Comparison of ENCODE assay signal across 1 cellular context in genomic region chr6:79078057-79078969, GRCh38.
TF ChIP-seq lines count a peak whose summit lies in the region.

TSS of gene PHIP (minus strand) at chr6:79078254. CDS start at chr6:79078068, 186 bp downstream.

TF ChIP-seq in HepG2, 621 proteins besides CTCF, POLR2A, EP300 and RAD21 (continued from another document and continues in another):
- no peak for TF ChIP-seq ZNF414 (CRISPR knock-in tag; IDR thresholded peaks at IDR 0.05)
- TF ChIP-seq STAT5B (CRISPR knock-in tag; IDR thresholded peaks at IDR 0.05): peak; percentile 77; the same call in 1 of the 2 replicates
- no peak for TF ChIP-seq ZNF362 (CRISPR knock-in tag; IDR thresholded peaks at IDR 0.05; ENCODE audit: borderline replicate concordance)
- TF ChIP-seq MYNN (CRISPR knock-in tag; IDR thresholded peaks at IDR 0.05; ENCODE audit: low read depth): 0 out of 2 replicates have a peak, but pooled peaks have one; percentile 62
- no peak for TF ChIP-seq MIXL1 (CRISPR knock-in tag; IDR thresholded peaks at IDR 0.05)
- TF ChIP-seq ATF7-NPFF (CRISPR knock-in tag; IDR thresholded peaks at IDR 0.05; ENCODE audit: low read depth): peak; percentile 85
- TF ChIP-seq TRAFD1 (CRISPR knock-in tag; IDR thresholded peaks at IDR 0.05; ENCODE audit: borderline replicate concordance): no peak
- no peak for TF ChIP-seq EHMT2 (IDR thresholded peaks at IDR 0.05; ENCODE audit: borderline replicate concordance, low read depth, low read length)
- TF ChIP-seq KDM4B (CRISPR knock-in tag; IDR thresholded peaks at IDR 0.05): no peak; the same call in 1 of the 2 replicates
- TF ChIP-seq ZNF577 (CRISPR knock-in tag; IDR thresholded peaks at IDR 0.05; ENCODE audit: borderline replicate concordance, low read depth): no peak
- no peak; the same call in 1 of the 2 replicates for TF ChIP-seq PRMT3 (CRISPR knock-in tag; IDR thresholded peaks at IDR 0.05; ENCODE audit: borderline replicate concordance, low read depth)
- peak; percentile 71; the same call in 1 of the 2 replicates for TF ChIP-seq WIZ (CRISPR knock-in tag; IDR thresholded peaks at IDR 0.05)
- TF ChIP-seq ZNF550 (CRISPR knock-in tag; IDR thresholded peaks at IDR 0.05; ENCODE audit: borderline replicate concordance): no peak
- TF ChIP-seq DR1 (CRISPR knock-in tag; IDR thresholded peaks at IDR 0.05): peak; percentile 9; the same call in 1 of the 2 replicates
- TF ChIP-seq TP53 (CRISPR knock-in tag; conservative IDR thresholded peaks at IDR 0.05): no peak
- TF ChIP-seq ZNF737 (CRISPR knock-in tag; IDR thresholded peaks at IDR 0.05; ENCODE audit: borderline replicate concordance): no peak; the same call in 1 of the 2 replicates
- no peak for TF ChIP-seq CBX1 (IDR thresholded peaks at IDR 0.05; ENCODE audit: low read depth)
- TF ChIP-seq ZFP36L2 (CRISPR knock-in tag; IDR thresholded peaks at IDR 0.05): no peak
- peak; percentile 53; the same call in 1 of the 2 replicates for TF ChIP-seq HNRNPL (IDR thresholded peaks at IDR 0.05; ENCODE audit: low read depth, low read length)
- TF ChIP-seq ZNF567 (CRISPR knock-in tag; IDR thresholded peaks at IDR 0.05; ENCODE audit: borderline replicate concordance): no peak
- TF ChIP-seq HNRNPLL (IDR thresholded peaks at IDR 0.05; ENCODE audit: low read depth, low read length, poor library complexity, severe bottlenecking): peak; percentile 78
- TF ChIP-seq CENPBD1 (CRISPR knock-in tag; IDR thresholded peaks at IDR 0.05; ENCODE audit: borderline replicate concordance, low read depth): no peak
- peak; percentile 76 for TF ChIP-seq GABPB1 (CRISPR knock-in tag; IDR thresholded peaks at IDR 0.05)
- peak; percentile 89 for TF ChIP-seq UBTF (CRISPR knock-in tag; IDR thresholded peaks at IDR 0.05)
- TF ChIP-seq REXO4 (CRISPR knock-in tag; IDR thresholded peaks at IDR 0.05; ENCODE audit: borderline replicate concordance): no peak
- no peak for TF ChIP-seq ZNF296 (CRISPR knock-in tag; conservative IDR thresholded peaks at IDR 0.05)
- peak; percentile 42 for TF ChIP-seq ERF (CRISPR knock-in tag; IDR thresholded peaks at IDR 0.05)
- no peak for TF ChIP-seq NFE2L2 (IDR thresholded peaks at IDR 0.05; ENCODE audit: low read length)
- peak; percentile 96 for TF ChIP-seq ZGPAT (CRISPR knock-in tag; IDR thresholded peaks at IDR 0.05)
- TF ChIP-seq MTERF4 (CRISPR knock-in tag; IDR thresholded peaks at IDR 0.05): no peak
- TF ChIP-seq ZNF792 (CRISPR knock-in tag; IDR thresholded peaks at IDR 0.05): no peak; the same call in none of the 2 replicates
- TF ChIP-seq GATA4 (IDR thresholded peaks at IDR 0.05; ENCODE audit: borderline replicate concordance, low read depth): 0 out of 2 replicates have a peak, but pooled peaks have one; percentile 16
- TF ChIP-seq ARID4A (CRISPR knock-in tag; IDR thresholded peaks at IDR 0.05; ENCODE audit: borderline replicate concordance): peak; percentile 91; the same call in 1 of the 2 replicates
- TF ChIP-seq ZNF678 (CRISPR knock-in tag; IDR thresholded peaks at IDR 0.05): no peak
- TF ChIP-seq ZNF280D (CRISPR knock-in tag; IDR thresholded peaks at IDR 0.05): no peak
- no peak for TF ChIP-seq MLXIP (CRISPR knock-in tag; IDR thresholded peaks at IDR 0.05; ENCODE audit: borderline replicate concordance)
- TF ChIP-seq ZIK1 (CRISPR knock-in tag; IDR thresholded peaks at IDR 0.05; ENCODE audit: borderline replicate concordance, low read depth): no peak
- no peak for TF ChIP-seq PAF1 (CRISPR knock-in tag; IDR thresholded peaks at IDR 0.05)
- peak; percentile 80 for TF ChIP-seq SAP130 (CRISPR knock-in tag; IDR thresholded peaks at IDR 0.05; ENCODE audit: low read depth)
